In genomic region chr15:33699145-33699544, GRCh38 we compare ENCODE assay signal across 4 cellular contexts.
"Had no signal": no experiment of that assay in that cellular context is flagged by ENCODE, and none has a peak within 500 bp of the region (broad histone marks: within the 10 kb centered on the region; RNA-seq: fewer than 3 reads in every experiment).

No MANE protein-coding gene starts in this region.

- H3K9me3 Mint-ChIP-seq: IgD-negative memory B cell had no signal

- DNase-seq: KG1 had no signal

- H3K27ac Mint-ChIP-seq: IgD-negative memory B cell had no signal

- H3K27ac ChIP-seq: HL-60 had no signal

- H3K4me3 ChIP-seq: K562 had no signal

- H3K4me3 Mint-ChIP-seq: IgD-negative memory B cell had no signal
